20 cellular contexts compared by ENCODE assay signal in the genomic region with DNA sequence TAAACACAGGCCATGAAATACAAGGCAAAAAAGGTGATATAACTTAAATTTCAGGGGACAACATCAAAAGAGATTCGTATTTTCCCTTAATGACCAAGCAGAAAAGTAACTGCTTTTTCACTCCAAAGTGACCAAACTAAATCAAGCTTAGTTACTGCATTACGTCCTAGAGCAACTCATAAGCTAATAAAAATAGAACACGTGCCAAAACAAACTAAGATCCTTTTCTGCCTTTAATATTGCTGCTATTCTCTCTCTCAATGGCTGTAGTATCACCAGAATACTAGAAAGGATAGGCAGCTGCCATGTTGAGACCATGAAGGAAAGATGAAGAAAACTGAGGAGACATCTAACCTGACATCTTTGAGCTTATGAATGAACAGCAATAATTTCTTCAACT. TPM values are rescaled to one million over a fixed set of nuclear protein-coding genes. Genes with fewer than 3 reads are reported as not detected.
DNase-seq lines count a peak whose midpoint lies in the region; ATAC-seq, FAIRE-seq and TF ChIP-seq lines count a peak whose summit lies in the region.
"Had no signal": no experiment of that assay in that cellular context is flagged by ENCODE, and none has a peak within 500 bp of the region (broad histone marks: within the 10 kb centered on the region; RNA-seq: fewer than 3 reads in every experiment).

No MANE protein-coding gene starts in this region.

- H3K4me1 Mint-ChIP-seq in astrocyte (ENCODE audit: low read depth, unreplicated experiment) (peaks cover 1% of the 10 kb centered on the region), endothelial cell (ENCODE audit: unreplicated experiment) (no peaks in the 10 kb centered on the region)
- H3K4me1 Mint-ChIP-seq in natural killer cell treated with Interleukin-12 subunit alpha and Interleukin-12 subunit beta and Interleukin-15 and Interleukin-18, amount 100 ng/mL, for 72 hours (ENCODE audit: low read depth in 2 of 2), result peaks cover 0 to 13% of the 10 kb centered on the region in 2 donors

- no peak overlapping the region for H3K27ac Mint-ChIP-seq in astrocyte (ENCODE audit: unreplicated experiment)
- H3K27ac Mint-ChIP-seq in endothelial cell (ENCODE audit: unreplicated experiment), result no peak overlapping the region
- H3K27ac Mint-ChIP-seq in natural killer cell treated with Interleukin-12 subunit alpha and Interleukin-12 subunit beta and Interleukin-15 and Interleukin-18, amount 100 ng/mL, for 72 hours, result no peak overlapping the region

- no peak overlapping the region for H3K4me3 Mint-ChIP-seq in astrocyte (ENCODE audit: unreplicated experiment)
- peak overlapping the region; percentile 56 for H3K4me3 Mint-ChIP-seq in endothelial cell (ENCODE audit: unreplicated experiment)
- no peak overlapping the region for H3K4me3 Mint-ChIP-seq in natural killer cell treated with Interleukin-12 subunit alpha and Interleukin-12 subunit beta and Interleukin-15 and Interleukin-18, amount 100 ng/mL, for 72 hours

- H3K9ac ChIP-seq in astrocyte (ENCODE audit: low read length), result no peak overlapping the region

- in situ Hi-C loops in Caki2 (cut with HindIII; ENCODE audit: low pct_unique_long_range_greater_than_20kb, low sequenced_read_pairs), result no loop called here

- H3K27me3 ChIP-seq in astrocyte (ENCODE audit: insufficient read depth, low read length) (no peaks in the 10 kb centered on the region), osteoblast (ENCODE audit: insufficient read depth, low read length) (no peaks in the 10 kb centered on the region)

- no peak for TF ChIP-seq CTCF in astrocyte (IDR thresholded peaks at IDR 0.05; ENCODE audit: insufficient read depth, low read depth, low read length)
- no peak for TF ChIP-seq CTCF in endothelial cell (IDR thresholded peaks at IDR 0.05; ENCODE audit: unreplicated experiment)
- no peak for TF ChIP-seq CTCF in osteoblast (IDR thresholded peaks at IDR 0.05; ENCODE audit: extremely low read depth, low read depth, low read length)
- no peak for TF ChIP-seq CTCF in GM20000 (IDR thresholded peaks at IDR 0.05; ENCODE audit: extremely low read depth, missing control alignments)

- no peaks in the 10 kb centered on the region for H3K4me1 ChIP-seq in astrocyte (ENCODE audit: insufficient read depth, low read length)
- peaks cover 7% of the 10 kb centered on the region for H3K4me1 ChIP-seq in osteoblast (ENCODE audit: insufficient read depth, low read length)

- H3K36me3 ChIP-seq in astrocyte (ENCODE audit: insufficient read depth, low read length) (peaks cover 14% of the 10 kb centered on the region), osteoblast (ENCODE audit: insufficient read depth, low read length) (peaks cover 28% of the 10 kb centered on the region)

- no peaks in the 10 kb centered on the region for H3K9me3 ChIP-seq in astrocyte (ENCODE audit: insufficient read depth, low read depth, low read length)
- no peaks in the 10 kb centered on the region for H3K9me3 ChIP-seq in osteoblast (ENCODE audit: low read depth, low read length)

- DNase-seq in Caki2 (ENCODE audit: low read depth) (peak; percentile 39), astrocyte (ENCODE audit: low read depth) (peak; percentile 20), endothelial cell (ENCODE audit: low spot score) (no peak), osteoblast (ENCODE audit: insufficient read length, low spot score, missing footprints) (no peak), GM20000 (ENCODE audit: low spot score) (no peak)
- no peak for DNase-seq in natural killer cell treated with Interleukin-12 subunit alpha and Interleukin-12 subunit beta and Interleukin-15 and Interleukin-18, amount 100 ng/mL, for 72 hours (ENCODE audit: low spot score)
- no peak for DNase-seq in activated CD4-positive, alpha-beta T cell treated with anti-CD3 and anti-CD28 coated beads for 48 hours
- DNase-seq: COR-L47, DMS153, EL, NCI-H1048, NCI-H1436 treated with DMSO at 0.1 percent for 48 hours, NCI-H2029 treated with DMSO at 0.1 percent for 48 hours, NCI-H2171 treated with DMSO at 0.1 percent for 48 hours, NCI-H510A, NCI-H82 had no signal

- H3K9me3 Mint-ChIP-seq in astrocyte (ENCODE audit: unreplicated experiment) (peaks cover 30% of the 10 kb centered on the region), endothelial cell (ENCODE audit: unreplicated experiment) (peaks cover 16% of the 10 kb centered on the region)
- H3K9me3 Mint-ChIP-seq in natural killer cell treated with Interleukin-12 subunit alpha and Interleukin-12 subunit beta and Interleukin-15 and Interleukin-18, amount 100 ng/mL, for 72 hours, result no peaks in the 10 kb centered on the region

- H3K27me3 Mint-ChIP-seq in astrocyte (ENCODE audit: low read depth, unreplicated experiment) (no peaks in the 10 kb centered on the region), endothelial cell (ENCODE audit: unreplicated experiment) (peaks cover 2% of the 10 kb centered on the region)
- H3K27me3 Mint-ChIP-seq in natural killer cell treated with Interleukin-12 subunit alpha and Interleukin-12 subunit beta and Interleukin-15 and Interleukin-18, amount 100 ng/mL, for 72 hours, result no peaks in the 10 kb centered on the region

- H3K36me3 Mint-ChIP-seq in astrocyte (ENCODE audit: low read depth, unreplicated experiment), result peaks cover 57% of the 10 kb centered on the region
- H3K36me3 Mint-ChIP-seq in endothelial cell (ENCODE audit: low read depth, unreplicated experiment), result peaks cover 70% of the 10 kb centered on the region
- H3K36me3 Mint-ChIP-seq in natural killer cell treated with Interleukin-12 subunit alpha and Interleukin-12 subunit beta and Interleukin-15 and Interleukin-18, amount 100 ng/mL, for 72 hours, result peaks cover 39% of the 10 kb centered on the region

- H2AFZ ChIP-seq in astrocyte (ENCODE audit: low read depth, low read length) (no peak overlapping the region), osteoblast (ENCODE audit: low read length) (no peak overlapping the region)

- H3K79me2 ChIP-seq in astrocyte (ENCODE audit: insufficient read depth, low read length) (no peaks in the 10 kb centered on the region), osteoblast (ENCODE audit: insufficient read depth, low read length) (peaks cover 9% of the 10 kb centered on the region)

- H3K27ac ChIP-seq in astrocyte (ENCODE audit: low read depth, low read length) (no peak overlapping the region), osteoblast (ENCODE audit: low read depth, low read length) (peak overlapping the region; percentile 9)

- FAIRE-seq in astrocyte (lab: Jason Lieb, UNC), result no peak

- no peak for ATAC-seq in natural killer cell treated with Interleukin-12 subunit alpha and Interleukin-12 subunit beta and Interleukin-15 and Interleukin-18, amount 100 ng/mL, for 72 hours
- ATAC-seq in HG03045 (IDR thresholded peaks at IDR 0.05; ENCODE audit: unreplicated experiment), result no peak
- ATAC-seq: HCT116, Panc1 had no signal

- H3K4me2 ChIP-seq in astrocyte (ENCODE audit: low read length) (no peak overlapping the region), osteoblast (ENCODE audit: insufficient read depth, low read length) (peak overlapping the region; percentile 5)

- H3K4me3 ChIP-seq in astrocyte (ENCODE audit: insufficient read depth, low read depth, low read length), result no peak overlapping the region
- H3K4me3 ChIP-seq in osteoblast (ENCODE audit: insufficient read depth, low read length), result no peak overlapping the region

- peaks cover 9% of the 10 kb centered on the region for H4K20me1 ChIP-seq in astrocyte (ENCODE audit: insufficient read depth, low read length)
- no peaks in the 10 kb centered on the region for H4K20me1 ChIP-seq in osteoblast (ENCODE audit: insufficient read depth, low read length)

RNA-seq across cellular contexts. Expression of gene UBXN7, which starts 43.3 kb away (rescaled TPM):
- 9.9 and 12.1 TPM in 2 replicates for total RNA-seq in Caki2 (2014; rRNA removed; shearing (Covaris generic); ENCODE audit: low replicate concordance)
- 90.7 and 90.9 TPM in 2 replicates for total RNA-seq in astrocyte
- total RNA-seq in endothelial cell (ENCODE audit: unreplicated experiment), result 71.7 TPM
- total RNA-seq in osteoblast, result 21.0 and 21.2 TPM in 2 replicates
- total RNA-seq in natural killer cell treated with Interleukin-12 subunit alpha and Interleukin-12 subunit beta and Interleukin-15 and Interleukin-18, amount 100 ng/mL, for 72 hours, result 10 to 100 TPM; 51.4 to 53.2 TPM

RNA-seq across cellular contexts. Expression of gene TM4SF19, which starts 50.8 kb away (rescaled TPM):
- total RNA-seq in Caki2 (2014; rRNA removed; shearing (Covaris generic); ENCODE audit: low replicate concordance), result 15.0 and 53.3 TPM in 2 replicates
- total RNA-seq in astrocyte, result 0.27 TPM in 1 of 2 replicates, not detected in the other
- not detected for total RNA-seq in endothelial cell (ENCODE audit: unreplicated experiment)
- 0.36 and 0.59 TPM in 2 replicates for total RNA-seq in osteoblast
- under 1 TPM in 1 of 2 donors, not detected in 1; 0.81 TPM for total RNA-seq in natural killer cell treated with Interleukin-12 subunit alpha and Interleukin-12 subunit beta and Interleukin-15 and Interleukin-18, amount 100 ng/mL, for 72 hours
- total RNA-seq: A673 had no signal

Comparison
In these comparisons a context has a peak if more than half of its experiments do, and no peak if none do; other contexts are left out.
1. DNase-seq: peak in Caki2 (single experiment) and astrocyte (single experiment); none in endothelial cell (single experiment), osteoblast (single experiment), GM20000 (single experiment), natural killer cell treated with Interleukin-12 subunit alpha and Interleukin-12 subunit beta and Interleukin-15 and Interleukin-18, amount 100 ng/mL, for 72 hours (single experiment) and activated CD4-positive, alpha-beta T cell treated with anti-CD3 and anti-CD28 coated beads for 48 hours (single experiment).